Comparison of ENCODE assay signal across 2 cellular contexts in genomic region chrX:23332888-23333821, GRCh38.
TF ChIP-seq lines count a peak whose summit lies in the region.

No MANE protein-coding gene starts in this region.

TF ChIP-seq in A549, 52 proteins besides CTCF, POLR2A, EP300 and RAD21:
- TF ChIP-seq HDAC2 (IDR thresholded peaks at IDR 0.05) = no peak
- no peak for TF ChIP-seq CEBPB (IDR thresholded peaks at IDR 0.05)
TF ChIP-seq in A549: peak in this region for 0.

TF ChIP-seq in H1, 55 proteins besides CTCF, POLR2A, EP300 and RAD21:
- TF ChIP-seq KDM4A (IDR thresholded peaks at IDR 0.05; ENCODE audit: low read depth, low read length, severe bottlenecking) (peak; percentile 56), SIN3A (conservative IDR thresholded peaks at IDR 0.05 in 1 of 2, IDR thresholded peaks at IDR 0.05 in 1 of 2; ENCODE audit: low read depth in 1 of 2, low read length in 2 of 2) (no peak), KDM5A (IDR thresholded peaks at IDR 0.05; ENCODE audit: low read length) (no peak)
